15 cellular contexts compared by ENCODE assay signal in the genomic region with DNA sequence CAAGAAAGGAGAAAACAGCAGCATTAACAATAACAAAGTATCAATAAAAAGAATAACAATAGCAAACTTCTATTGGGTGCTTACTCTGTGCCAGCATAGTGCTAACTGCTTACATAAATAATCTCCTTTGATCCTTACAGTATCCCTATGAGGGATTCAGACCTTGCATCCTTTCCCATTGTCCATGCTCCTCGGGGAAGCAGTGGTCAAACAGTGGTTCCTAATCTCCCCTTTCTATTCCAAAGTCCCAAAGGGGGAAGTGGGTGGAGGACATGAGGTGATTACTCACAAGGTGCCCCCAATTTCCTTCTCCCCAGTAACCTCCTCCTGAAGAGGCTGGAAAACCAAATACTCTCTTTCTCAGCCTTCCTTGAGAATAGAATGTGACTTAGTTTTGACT. TPM values are rescaled to one million over a fixed set of nuclear protein-coding genes. Genes with fewer than 3 reads are reported as not detected.
DNase-seq lines count a peak whose midpoint lies in the region; ATAC-seq and TF ChIP-seq lines count a peak whose summit lies in the region.
"Had no signal": no experiment of that assay in that cellular context is flagged by ENCODE, and none has a peak within 500 bp of the region (broad histone marks: within the 10 kb centered on the region; RNA-seq: fewer than 3 reads in every experiment).

No MANE protein-coding gene starts in this region.

- intact Hi-C loops in esophagus muscularis mucosa (cut with DNase I): no loop called here

- peak overlapping the region; percentile 88 for H3K27ac ChIP-seq in HUES48 (ENCODE audit: low read depth, low read length)
- peak overlapping the region; percentile 23; the same call in 1 of the 2 replicates for H3K27ac ChIP-seq in VCaP
- no peak overlapping the region for H3K27ac ChIP-seq in esophagus muscularis mucosa (replicated peaks in 1 of 4)
- H3K27ac ChIP-seq in gastroesophageal sphincter: no peak overlapping the region
- H3K27ac ChIP-seq: GM23248 had no signal

- no peaks in the 10 kb centered on the region for H3K27me3 ChIP-seq in HUES48 (ENCODE audit: control insufficient read depth, insufficient read depth, low read length)
- H3K27me3 ChIP-seq in esophagus muscularis mucosa: no peaks in the 10 kb centered on the region
- H3K27me3 ChIP-seq in gastroesophageal sphincter: no peaks in the 10 kb centered on the region
- H3K27me3 ChIP-seq: BLaER1 treated with 17β-estradiol and CSF1 and Interleukin-3, amounts not matched to agents 10 nM and 100 nM had no signal

- H3K27me3 Mint-ChIP-seq in stimulated activated naive B cell treated with anti-CD40 and anti-IgM and Interleukin-4, amounts not matched to agents 10 μg/mL and 1 μg/mL and 100 μg/mL, for 72 hours: peaks cover 0 to 4% of the 10 kb centered on the region in 2 donors
- H3K27me3 Mint-ChIP-seq in progenitor cell of endocrine pancreas: peaks cover 7% of the 10 kb centered on the region

- H3K36me3 ChIP-seq in HUES48 (ENCODE audit: control insufficient read depth, insufficient read depth, low read length) (no peaks in the 10 kb centered on the region), esophagus muscularis mucosa (no peaks in the 10 kb centered on the region), gastroesophageal sphincter (no peaks in the 10 kb centered on the region)
- H3K36me3 ChIP-seq: BLaER1 treated with 17β-estradiol and CSF1 and Interleukin-3, amounts not matched to agents 10 nM and 100 nM had no signal

- no peak for ATAC-seq in stimulated activated naive B cell treated with anti-CD40 and anti-IgM and Interleukin-4, amounts not matched to agents 10 μg/mL and 1 μg/mL and 100 μg/mL, for 72 hours (replicated peaks)
- ATAC-seq in GM18861 (IDR thresholded peaks at IDR 0.05; ENCODE audit: unreplicated experiment) (no peak), gastroesophageal sphincter (no peak)
- ATAC-seq: CD8-positive, alpha-beta T cell had no signal

- no peaks in the 10 kb centered on the region for H3K9me3 Mint-ChIP-seq in stimulated activated naive B cell treated with anti-CD40 and anti-IgM and Interleukin-4, amounts not matched to agents 10 μg/mL and 1 μg/mL and 100 μg/mL, for 72 hours
- H3K9me3 Mint-ChIP-seq in progenitor cell of endocrine pancreas (ENCODE audit: low read depth): peaks cover 3% of the 10 kb centered on the region
- H3K9me3 Mint-ChIP-seq: CD8-positive, alpha-beta T cell had no signal

- TF ChIP-seq CTCF in VCaP (conservative IDR thresholded peaks at IDR 0.05) (no peak), esophagus muscularis mucosa (IDR thresholded peaks at IDR 0.05) (no peak), gastroesophageal sphincter (IDR thresholded peaks at IDR 0.05) (no peak), progenitor cell of endocrine pancreas (IDR thresholded peaks at IDR 0.05; ENCODE audit: unreplicated experiment) (no peak)

- DNase-seq in esophagus muscularis mucosa (ENCODE audit: extremely low spot score) (peak; percentile 42), progenitor cell of endocrine pancreas (ENCODE audit: low spot score, unreplicated experiment) (no peak)
- no peak for DNase-seq in stimulated activated naive B cell treated with anti-CD40 and anti-IgM and Interleukin-4, amounts not matched to agents 10 μg/mL and 1 μg/mL and 100 μg/mL, for 72 hours
- DNase-seq: Calu3; CD8-positive, alpha-beta T cell; DMS 273 treated with DMSO at 0.1 percent for 48 hours; GM23248; HCEC 1CT had no signal

- H3K36me3 Mint-ChIP-seq in stimulated activated naive B cell treated with anti-CD40 and anti-IgM and Interleukin-4, amounts not matched to agents 10 μg/mL and 1 μg/mL and 100 μg/mL, for 72 hours: no peaks in the 10 kb centered on the region
- no peaks in the 10 kb centered on the region for H3K36me3 Mint-ChIP-seq in progenitor cell of endocrine pancreas (ENCODE audit: insufficient read depth)
- H3K36me3 Mint-ChIP-seq: CD8-positive, alpha-beta T cell had no signal

- no peak overlapping the region for H3K4me3 Mint-ChIP-seq in stimulated activated naive B cell treated with anti-CD40 and anti-IgM and Interleukin-4, amounts not matched to agents 10 μg/mL and 1 μg/mL and 100 μg/mL, for 72 hours
- no peak overlapping the region for H3K4me3 Mint-ChIP-seq in progenitor cell of endocrine pancreas (ENCODE audit: low read depth)
- H3K4me3 Mint-ChIP-seq: B cell; CD8-positive, alpha-beta T cell had no signal

- H3K4me1 ChIP-seq in HUES48 (ENCODE audit: control insufficient read depth, insufficient read depth, low read length) (no peaks in the 10 kb centered on the region), esophagus muscularis mucosa (no peaks in the 10 kb centered on the region), gastroesophageal sphincter (no peaks in the 10 kb centered on the region)

- H3K9me3 ChIP-seq in HUES48 (ENCODE audit: control insufficient read depth, insufficient read depth, low read length) (no peaks in the 10 kb centered on the region; the same call in 1 of the 2 replicates), esophagus muscularis mucosa (no peaks in the 10 kb centered on the region), gastroesophageal sphincter (no peaks in the 10 kb centered on the region)

- no peak overlapping the region for H3K4me3 ChIP-seq in HUES48 (ENCODE audit: low read depth, low read length)
- no peak overlapping the region for H3K4me3 ChIP-seq in esophagus muscularis mucosa
- H3K4me3 ChIP-seq in gastroesophageal sphincter: no peak overlapping the region
- H3K4me3 ChIP-seq: BLaER1 treated with 17β-estradiol and CSF1 and Interleukin-3, amounts not matched to agents 10 nM and 100 nM; GM23248 had no signal

- WGBS in esophagus muscularis mucosa: 81% methylated on average over 1 of the region's 1 CpG
- 55 to 71% methylated on average over 1 of the region's 1 CpG for WGBS in gastroesophageal sphincter (ENCODE audit: low coverage in 1 of 2), 2 donors

- H3K9ac ChIP-seq in HUES48 (ENCODE audit: low read depth, low read length): no peak overlapping the region
- H3K9ac ChIP-seq: BLaER1 treated with 17β-estradiol and CSF1 and Interleukin-3, amounts not matched to agents 10 nM and 100 nM; GM23248 had no signal

- TF ChIP-seq POLR2A in esophagus muscularis mucosa (IDR thresholded peaks at IDR 0.05; ENCODE audit: low read depth) (no peak), gastroesophageal sphincter (IDR thresholded peaks at IDR 0.05) (no peak)

- peak overlapping the region; percentile 48 for H3K27ac Mint-ChIP-seq in stimulated activated naive B cell treated with anti-CD40 and anti-IgM and Interleukin-4, amounts not matched to agents 10 μg/mL and 1 μg/mL and 100 μg/mL, for 72 hours
- H3K27ac Mint-ChIP-seq in progenitor cell of endocrine pancreas: no peak overlapping the region
- H3K27ac Mint-ChIP-seq: B cell; CD8-positive, alpha-beta T cell had no signal

- H3K4me1 Mint-ChIP-seq in stimulated activated naive B cell treated with anti-CD40 and anti-IgM and Interleukin-4, amounts not matched to agents 10 μg/mL and 1 μg/mL and 100 μg/mL, for 72 hours: no peaks in the 10 kb centered on the region
- peaks cover 3% of the 10 kb centered on the region for H3K4me1 Mint-ChIP-seq in progenitor cell of endocrine pancreas (ENCODE audit: low read depth)

- TF ChIP-seq EP300 in esophagus muscularis mucosa (IDR thresholded peaks at IDR 0.05): no peak
- no peak for TF ChIP-seq EP300 in gastroesophageal sphincter (IDR thresholded peaks at IDR 0.05)

RNA-seq across cellular contexts. Expression of gene MSMB, which starts 22.0 kb away (rescaled TPM):
- total RNA-seq in esophagus muscularis mucosa (not detected), gastroesophageal sphincter (1 to 10 TPM in 1 of 4 donors, not detected in 3; 5.7 TPM), progenitor cell of endocrine pancreas (not detected in 2 replicates)
- total RNA-seq: A172; B cell; CD8-positive, alpha-beta T cell; GM23248 had no signal

RNA-seq across cellular contexts. Expression of gene NCOA4, which starts 37.7 kb away (rescaled TPM):
- total RNA-seq in esophagus muscularis mucosa: 100 to 1,000 TPM; 147 to 170 (median 157) TPM
- 100 to 1,000 TPM; 152 to 186 (median 173) TPM for total RNA-seq in gastroesophageal sphincter
- total RNA-seq in progenitor cell of endocrine pancreas: 84.0 and 88.3 TPM in 2 replicates

Comparison
In these comparisons a context has a peak if more than half of its experiments do, and no peak if none do; other contexts are left out.
1. H3K27ac ChIP-seq: peak in HUES48 (single experiment) and VCaP (single experiment); none in esophagus muscularis mucosa (0 of 4) and gastroesophageal sphincter (0 of 4).